12 cellular contexts compared by ENCODE assay signal in genomic region chr16:57471852-57472664, GRCh38. TPM values are rescaled to one million over a fixed set of nuclear protein-coding genes. Genes with fewer than 3 reads are reported as not detected.
DNase-seq lines count a peak whose midpoint lies in the region; ATAC-seq, FAIRE-seq and TF ChIP-seq lines count a peak whose summit lies in the region.
"Had no signal": no experiment of that assay in that cellular context is flagged by ENCODE, and none has a peak within 500 bp of the region (broad histone marks: within the 10 kb centered on the region; RNA-seq: fewer than 3 reads in every experiment).

No MANE protein-coding gene starts in this region.

- dilution Hi-C loops in mammary epithelial cell (cut with HindIII; ENCODE audit: low sequenced_read_pairs), result no loop called here

- TF ChIP-seq CTCF in HepG2 (CRISPR knock-in tag; IDR thresholded peaks at IDR 0.05), result peak; percentile 34
- TF ChIP-seq CTCF in vagina (IDR thresholded peaks at IDR 0.05), result no peak
- no peak for TF ChIP-seq CTCF in mammary epithelial cell (conservative IDR thresholded peaks at IDR 0.05 in 1 of 2, IDR thresholded peaks at IDR 0.05 in 1 of 2; ENCODE audit: extremely low read depth in 1 of 2, insufficient read depth in 1 of 2, low read depth in 1 of 2, low read length in 2 of 2)

- peak overlapping the region; percentile 55 for H3K4me2 ChIP-seq in HepG2 (ENCODE audit: low read depth, low read length)
- no peak overlapping the region for H3K4me2 ChIP-seq in mammary epithelial cell (ENCODE audit: insufficient read depth, low read depth, low read length)

- TF ChIP-seq RAD21 in HepG2 (CRISPR knock-in tag; IDR thresholded peaks at IDR 0.05), result peak; percentile 19

- peak overlapping the region; percentile 67 for H3K27ac Mint-ChIP-seq in activated naive CD4-positive, alpha-beta T cell treated with anti-CD3 and anti-CD28 coated beads, Interleukin-2, amount 50 U/mL, for 24 hours
- H3K27ac Mint-ChIP-seq in activated naive CD4-positive, alpha-beta T cell treated with anti-CD3 and anti-CD28 coated beads, Interleukin-2, amount 50 U/mL, for 72 hours, result no peak overlapping the region
- H3K27ac Mint-ChIP-seq in activated CD8-positive, alpha-beta memory T cell treated with anti-CD3 and anti-CD28 coated beads, Interleukin-2, amount 10 ng/mL, durations not matched to agents 7 days and 5 days, result peak overlapping the region; percentile 33
- H3K27ac Mint-ChIP-seq in stimulated activated memory B cell treated with anti-CD40 and anti-IgM and Interleukin-4, amounts not matched to agents 10 μg/mL and 1 μg/mL and 100 μg/mL, for 72 hours, result no peak overlapping the region
- H3K27ac Mint-ChIP-seq: activated T-helper 1 cell treated with anti-CD3 and anti-CD28 coated beads, Interleukin-12 subunit alpha, Interleukin-12 subunit beta, Interleukin-2, Interleukin-4 antibody, amounts not matched to agents 30 ng/mL and 10 ng/mL and 1 ng/mL, durations not matched to agents 14 hours and 24 hours and 36 hours; B cell had no signal

- H3K9me3 Mint-ChIP-seq in activated naive CD4-positive, alpha-beta T cell treated with anti-CD3 and anti-CD28 coated beads, Interleukin-2, amount 50 U/mL, for 24 hours, result no peaks in the 10 kb centered on the region
- H3K9me3 Mint-ChIP-seq in activated naive CD4-positive, alpha-beta T cell treated with anti-CD3 and anti-CD28 coated beads, Interleukin-2, amount 50 U/mL, for 72 hours, result no peaks in the 10 kb centered on the region
- H3K9me3 Mint-ChIP-seq in activated CD8-positive, alpha-beta memory T cell treated with anti-CD3 and anti-CD28 coated beads, Interleukin-2, amount 10 ng/mL, durations not matched to agents 7 days and 5 days (ENCODE audit: low read depth), result no peaks in the 10 kb centered on the region
- no peaks in the 10 kb centered on the region for H3K9me3 Mint-ChIP-seq in stimulated activated memory B cell treated with anti-CD40 and anti-IgM and Interleukin-4, amounts not matched to agents 10 μg/mL and 1 μg/mL and 100 μg/mL, for 72 hours
- H3K9me3 Mint-ChIP-seq: activated T-helper 1 cell treated with anti-CD3 and anti-CD28 coated beads, Interleukin-12 subunit alpha, Interleukin-12 subunit beta, Interleukin-2, Interleukin-4 antibody, amounts not matched to agents 30 ng/mL and 10 ng/mL and 1 ng/mL, durations not matched to agents 14 hours and 24 hours and 36 hours had no signal

- TF ChIP-seq EP300 in HepG2 (IDR thresholded peaks at IDR 0.05; ENCODE audit: low read depth in 2 of 2, low read length in 2 of 2) (peak in 1 of 2 experiments; percentile 78; a peak in 2 of 4 replicates), HepG2 (CRISPR knock-in tag; IDR thresholded peaks at IDR 0.05; ENCODE audit: borderline replicate concordance) (no peak)

- DNase-seq in activated naive CD4-positive, alpha-beta T cell treated with anti-CD3 and anti-CD28 coated beads, Interleukin-2, amount 50 U/mL, for 72 hours (ENCODE audit: low spot score in 2 of 2), result no peak
- no peak for DNase-seq in activated CD8-positive, alpha-beta memory T cell treated with anti-CD3 and anti-CD28 coated beads, Interleukin-2, amount 10 ng/mL, durations not matched to agents 7 days and 5 days
- DNase-seq in HepG2 (ENCODE audit: low spot score) (peak; percentile 94), vagina (ENCODE audit: extremely low spot score in 2 of 2) (no peak), A172 (ENCODE audit: low spot score) (no peak), mammary epithelial cell (no peak)
- DNase-seq: NCI-H1092, right cardiac atrium had no signal

- H3K27ac ChIP-seq in HepG2 (ENCODE audit: extremely low read length, insufficient read depth, low read length) (peak overlapping the region; percentile 82), vagina (peak overlapping the region; percentile 17), mammary epithelial cell (ENCODE audit: insufficient read depth, low read depth, low read length) (no peak overlapping the region)

- H3K36me3 ChIP-seq in HepG2 (replicated peaks in 1 of 2; ENCODE audit: control insufficient read depth in 1 of 2, insufficient read depth in 2 of 2, low read length in 2 of 2) (peaks cover 39 to 71% of the 10 kb centered on the region in 2 experiments), vagina (peaks cover 0 to 50% of the 10 kb centered on the region in 2 donors), mammary epithelial cell (ENCODE audit: insufficient read depth, low read length) (peaks cover 12% of the 10 kb centered on the region)

- peaks cover 4% of the 10 kb centered on the region for H3K79me2 ChIP-seq in HepG2 (ENCODE audit: insufficient read depth, low read length)
- H3K79me2 ChIP-seq in mammary epithelial cell (ENCODE audit: insufficient read depth, low read length), result no peaks in the 10 kb centered on the region

- BruUV-seq in HepG2 (replicated peaks; lab: Mats Ljungman, UMichigan), result TSS peak; percentile 46
- BruUV-seq in mammary epithelial cell (replicated peaks; lab: Mats Ljungman, UMichigan), result no TSS peak

- FAIRE-seq in HepG2 (lab: Jason Lieb, UNC), result peak; percentile 99

- H3K4me3 Mint-ChIP-seq in activated naive CD4-positive, alpha-beta T cell treated with anti-CD3 and anti-CD28 coated beads, Interleukin-2, amount 50 U/mL, for 24 hours, result no peak overlapping the region
- H3K4me3 Mint-ChIP-seq in activated CD8-positive, alpha-beta memory T cell treated with anti-CD3 and anti-CD28 coated beads, Interleukin-2, amount 10 ng/mL, durations not matched to agents 7 days and 5 days, result no peak overlapping the region
- no peak overlapping the region for H3K4me3 Mint-ChIP-seq in stimulated activated memory B cell treated with anti-CD40 and anti-IgM and Interleukin-4, amounts not matched to agents 10 μg/mL and 1 μg/mL and 100 μg/mL, for 72 hours
- H3K4me3 Mint-ChIP-seq: activated T-helper 1 cell treated with anti-CD3 and anti-CD28 coated beads, Interleukin-12 subunit alpha, Interleukin-12 subunit beta, Interleukin-2, Interleukin-4 antibody, amounts not matched to agents 30 ng/mL and 10 ng/mL and 1 ng/mL, durations not matched to agents 14 hours and 24 hours and 36 hours; B cell had no signal

- H4K20me1 ChIP-seq in HepG2 (ENCODE audit: insufficient read depth, low read length) (peaks cover 8% of the 10 kb centered on the region; the same call in 1 of the 2 replicates), mammary epithelial cell (ENCODE audit: insufficient read depth, low read length) (no peaks in the 10 kb centered on the region)

- POLR2A ChIA-PET in HepG2 (lab: Yijun Ruan, JAX), result interaction anchor here (0.8 to 5.6 kb wide), 23 partner anchors 8 to 263 kb away, joined by 3 to 147 read pairs (median 4); partner anchors contain the start of genes CCDC102A, CIAPIN1, COQ9 and CX3CL1

- no peaks in the 10 kb centered on the region for H3K27me3 ChIP-seq in HepG2 (ENCODE audit: control insufficient read depth in 1 of 2, insufficient read depth in 2 of 2, low read length in 2 of 2)
- no peaks in the 10 kb centered on the region for H3K27me3 ChIP-seq in vagina
- no peaks in the 10 kb centered on the region for H3K27me3 ChIP-seq in mammary epithelial cell (ENCODE audit: insufficient read depth, low read length)

- CTCF ChIA-PET in activated CD8-positive, alpha-beta memory T cell treated with anti-CD3 and anti-CD28 coated beads, Interleukin-2, amount 10 ng/mL, durations not matched to agents 7 days and 5 days (lab: Charles Lee), result interaction anchor here (2.8 kb wide), 1 partner anchor 10 kb away, joined by 10 read pairs; the partner anchor contains the start of gene POLR2C
- CTCF ChIA-PET in HepG2 (lab: Yijun Ruan, JAX; ENCODE audit: low intra/inter-chr PET ratio, low total read pairs), result interaction anchor here (1.1 kb wide), 1 partner anchor 10 kb away, joined by 3 read pairs; the partner anchor contains the start of gene POLR2C
- CTCF ChIA-PET in mammary epithelial cell (lab: Charles Lee; ENCODE audit: low non-redundant PET), result no interaction called here

- H3K4me1 Mint-ChIP-seq in activated naive CD4-positive, alpha-beta T cell treated with anti-CD3 and anti-CD28 coated beads, Interleukin-2, amount 50 U/mL, for 24 hours, result peaks cover 12% of the 10 kb centered on the region
- H3K4me1 Mint-ChIP-seq in activated CD8-positive, alpha-beta memory T cell treated with anti-CD3 and anti-CD28 coated beads, Interleukin-2, amount 10 ng/mL, durations not matched to agents 7 days and 5 days, result peaks cover 15% of the 10 kb centered on the region
- peaks cover 23% of the 10 kb centered on the region for H3K4me1 Mint-ChIP-seq in stimulated activated memory B cell treated with anti-CD40 and anti-IgM and Interleukin-4, amounts not matched to agents 10 μg/mL and 1 μg/mL and 100 μg/mL, for 72 hours

- in situ Hi-C loops in HepG2 (cut with HindIII; ENCODE audit: extremely low pct_ligation_motif_present, low pct_unique_long_range_greater_than_20kb) (no loop called here), mammary epithelial cell (cut with MboI; ENCODE audit: low sequenced_read_pairs in 2 of 2) (no loop called here)

- 3% methylated on average over 9 of the region's 10 CpGs for WGBS in HepG2 (ENCODE audit: low lambda C conversion rate)
- 92% methylated on average over 8 of the region's 10 CpGs for WGBS in mammary epithelial cell (ENCODE audit: low coverage, missing lambda C conversion rate)

- no peaks in the 10 kb centered on the region for H3K27me3 Mint-ChIP-seq in activated naive CD4-positive, alpha-beta T cell treated with anti-CD3 and anti-CD28 coated beads, Interleukin-2, amount 50 U/mL, for 24 hours
- H3K27me3 Mint-ChIP-seq in activated CD8-positive, alpha-beta memory T cell treated with anti-CD3 and anti-CD28 coated beads, Interleukin-2, amount 10 ng/mL, durations not matched to agents 7 days and 5 days, result no peaks in the 10 kb centered on the region
- H3K27me3 Mint-ChIP-seq in stimulated activated memory B cell treated with anti-CD40 and anti-IgM and Interleukin-4, amounts not matched to agents 10 μg/mL and 1 μg/mL and 100 μg/mL, for 72 hours, result no peaks in the 10 kb centered on the region
- H3K27me3 Mint-ChIP-seq: B cell had no signal

- peaks cover 7% of the 10 kb centered on the region for H3K36me3 Mint-ChIP-seq in activated naive CD4-positive, alpha-beta T cell treated with anti-CD3 and anti-CD28 coated beads, Interleukin-2, amount 50 U/mL, for 24 hours
- peaks cover 6% of the 10 kb centered on the region in 2 donors for H3K36me3 Mint-ChIP-seq in activated naive CD4-positive, alpha-beta T cell treated with anti-CD3 and anti-CD28 coated beads, Interleukin-2, amount 50 U/mL, for 72 hours
- peaks cover 18% of the 10 kb centered on the region for H3K36me3 Mint-ChIP-seq in activated CD8-positive, alpha-beta memory T cell treated with anti-CD3 and anti-CD28 coated beads, Interleukin-2, amount 10 ng/mL, durations not matched to agents 7 days and 5 days
- peaks cover 42% of the 10 kb centered on the region for H3K36me3 Mint-ChIP-seq in stimulated activated memory B cell treated with anti-CD40 and anti-IgM and Interleukin-4, amounts not matched to agents 10 μg/mL and 1 μg/mL and 100 μg/mL, for 72 hours

- TF ChIP-seq POLR2A in HepG2 (IDR thresholded peaks at IDR 0.05; ENCODE audit: insufficient read depth in 1 of 2, low read depth in 2 of 2, low read length in 2 of 2) (peak in 1 of 2 experiments; percentile 58; a peak in 3 of 4 replicates), vagina (IDR thresholded peaks at IDR 0.05) (no peak)

- no peaks in the 10 kb centered on the region for H3K9me3 ChIP-seq in HepG2 (ENCODE audit: low read length)
- no peaks in the 10 kb centered on the region for H3K9me3 ChIP-seq in vagina
- no peaks in the 10 kb centered on the region for H3K9me3 ChIP-seq in mammary epithelial cell (replicated peaks; ENCODE audit: insufficient read depth, low read length)

- H3K4me1 ChIP-seq in HepG2 (ENCODE audit: insufficient read depth, low read length) (peaks cover 61% of the 10 kb centered on the region), vagina (peaks cover 44% of the 10 kb centered on the region), mammary epithelial cell (ENCODE audit: insufficient read depth, low read length) (no peaks in the 10 kb centered on the region)

- H3K4me3 ChIP-seq in HepG2 (replicated peaks in 1 of 3; ENCODE audit: insufficient read depth in 1 of 3, low read depth in 2 of 3, low read length in 3 of 3) (no peak overlapping the region; a peak in 1 of 6 replicates), vagina (no peak overlapping the region), mammary epithelial cell (replicated peaks in 1 of 3; ENCODE audit: insufficient read depth in 1 of 3, low read depth in 2 of 3, low read length in 3 of 3) (no peak overlapping the region)

- H3K9ac ChIP-seq in HepG2 (ENCODE audit: insufficient read depth, low read depth, low read length) (peak overlapping the region; percentile 45), mammary epithelial cell (ENCODE audit: insufficient read depth, low read length) (no peak overlapping the region)

- ATAC-seq in activated naive CD4-positive, alpha-beta T cell treated with anti-CD3 and anti-CD28 coated beads, Interleukin-2, amount 50 U/mL, for 72 hours, result no peak
- no peak for ATAC-seq in activated CD8-positive, alpha-beta memory T cell treated with anti-CD3 and anti-CD28 coated beads, Interleukin-2, amount 10 ng/mL, durations not matched to agents 7 days and 5 days
- peak; percentile 83 for ATAC-seq in HepG2
- no peak for ATAC-seq in stimulated activated memory B cell treated with anti-CD40 and anti-IgM and Interleukin-4, amounts not matched to agents 10 μg/mL and 1 μg/mL and 100 μg/mL, for 72 hours
- ATAC-seq: right cardiac atrium had no signal

- intact Hi-C loops in HepG2 (cut with micrococcal nuclease; ENCODE audit: unreplicated experiment) (loop anchor here (1.0 kb wide), 1 partner anchor 47 kb away; no protein-coding TSS in a partner anchor), vagina (cut with DNase I) (no loop called here), mammary epithelial cell (cut with micrococcal nuclease) (no loop called here)

- no peak overlapping the region for H2AFZ ChIP-seq in HepG2 (ENCODE audit: low read length)
- no peak overlapping the region for H2AFZ ChIP-seq in mammary epithelial cell (ENCODE audit: low read depth, low read length)

RNA-seq across cellular contexts. Expression of gene POLR2C, which starts 9.6 kb away (rescaled TPM):
- 10 to 100 TPM; 64.3 to 65.3 TPM for total RNA-seq in activated naive CD4-positive, alpha-beta T cell treated with anti-CD3 and anti-CD28 coated beads, Interleukin-2, amount 50 U/mL, for 72 hours
- total RNA-seq in activated CD8-positive, alpha-beta memory T cell treated with anti-CD3 and anti-CD28 coated beads, Interleukin-2, amount 10 ng/mL, durations not matched to agents 7 days and 5 days, result 10 to 100 TPM; 48.6 to 61.7 TPM
- total RNA-seq in HepG2 (2016; rRNA removed; fragmentation: Illumina TruSeq; extraction: Trizol), result 104 and 146 TPM in 2 replicates
- 18.6 and 24.2 TPM in 2 replicates for total RNA-seq in HepG2 (2016; cell fraction: cytosol; rRNA removed; fragmentation: Illumina TruSeq; extraction: Trizol; ENCODE audit: low read depth)
- 103 and 154 TPM in 2 replicates for total RNA-seq in HepG2 (2016; cell fraction: insoluble cytoplasmic fraction; rRNA removed; fragmentation: Illumina TruSeq; extraction: Trizol)
- total RNA-seq in HepG2 (2016; cell fraction: membrane; rRNA removed; fragmentation: Illumina TruSeq; extraction: Trizol), result 49.1 and 55.4 TPM in 2 replicates
- total RNA-seq in HepG2 (2016; cell fraction: nucleus; rRNA removed; fragmentation: Illumina TruSeq; extraction: Trizol), result 54.3 and 64.6 TPM in 2 replicates
- polyA plus RNA-seq in HepG2 (2011; rRNA removed), result 199 and 216 TPM in 2 replicates
- 226 and 249 TPM in 2 replicates for polyA plus RNA-seq in HepG2 (2011; cell fraction: cytosol; rRNA removed)
- 143 and 144 TPM in 2 replicates for polyA plus RNA-seq in HepG2 (2011; cell fraction: nucleus; rRNA removed)
- polyA plus RNA-seq in HepG2 (2012), result 72.5 and 84.4 TPM in 2 replicates
- 18.7 and 20.9 TPM in 2 replicates for polyA plus RNA-seq in HepG2 (2016; cell fraction: cytosol; fragmentation: Illumina TruSeq; extraction: Trizol; ENCODE audit: low read depth)
- polyA plus RNA-seq in HepG2 (2016; cell fraction: insoluble cytoplasmic fraction; fragmentation: Illumina TruSeq; extraction: Trizol; ENCODE audit: low read depth), result 169 and 175 TPM in 2 replicates
- 41.6 and 42.2 TPM in 2 replicates for polyA plus RNA-seq in HepG2 (2016; cell fraction: membrane; fragmentation: Illumina TruSeq; extraction: Trizol; ENCODE audit: low read depth)
- polyA plus RNA-seq in HepG2 (2016; cell fraction: nucleus; fragmentation: Illumina TruSeq; extraction: Trizol; ENCODE audit: insufficient read depth, low read depth), result 94.8 and 102 TPM in 2 replicates
- 302 and 354 TPM in 2 replicates for polyA minus RNA-seq in HepG2 (2011; rRNA and poly(A)+ RNA removed; ENCODE audit: low replicate concordance)
- 134 and 135 TPM in 2 replicates for polyA minus RNA-seq in HepG2 (2011; cell fraction: cytosol; rRNA and poly(A)+ RNA removed)
- 124 and 139 TPM in 2 replicates for polyA minus RNA-seq in HepG2 (2011; cell fraction: nucleus; rRNA and poly(A)+ RNA removed)
- total RNA-seq in vagina, result 127 TPM
- 141 and 174 TPM in 2 replicates for total RNA-seq in A172 (2014; rRNA removed; shearing (Covaris generic))
- 10 to 100 TPM; 45.1 to 82.2 TPM for total RNA-seq in mammary epithelial cell
- polyA plus RNA-seq in mammary epithelial cell, result 87.8 TPM
- 161 TPM for polyA minus RNA-seq in mammary epithelial cell

RNA-seq across cellular contexts. Expression of gene DOK4, which starts 14.2 kb away (rescaled TPM):
- total RNA-seq in activated naive CD4-positive, alpha-beta T cell treated with anti-CD3 and anti-CD28 coated beads, Interleukin-2, amount 50 U/mL, for 72 hours, result 1 to 10 TPM; 7.1 to 7.7 TPM
- 1 to 10 TPM; 3.4 to 4.7 TPM for total RNA-seq in activated CD8-positive, alpha-beta memory T cell treated with anti-CD3 and anti-CD28 coated beads, Interleukin-2, amount 10 ng/mL, durations not matched to agents 7 days and 5 days
- total RNA-seq in HepG2 (2016; rRNA removed; fragmentation: Illumina TruSeq; extraction: Trizol) (52.7 and 55.5 TPM in 2 replicates), vagina (19.4 TPM), mammary epithelial cell (10 to 100 TPM; 14.8 to 20.0 TPM)
- 23.8 and 26.8 TPM in 2 replicates for total RNA-seq in HepG2 (2016; cell fraction: cytosol; rRNA removed; fragmentation: Illumina TruSeq; extraction: Trizol; ENCODE audit: low read depth)
- 51.4 and 51.5 TPM in 2 replicates for total RNA-seq in HepG2 (2016; cell fraction: insoluble cytoplasmic fraction; rRNA removed; fragmentation: Illumina TruSeq; extraction: Trizol)
- 58.5 and 70.1 TPM in 2 replicates for total RNA-seq in HepG2 (2016; cell fraction: membrane; rRNA removed; fragmentation: Illumina TruSeq; extraction: Trizol)
- total RNA-seq in HepG2 (2016; cell fraction: nucleus; rRNA removed; fragmentation: Illumina TruSeq; extraction: Trizol), result 32.8 and 34.6 TPM in 2 replicates
- polyA plus RNA-seq in HepG2 (2011; rRNA removed) (70.0 and 92.5 TPM in 2 replicates), mammary epithelial cell (13.9 TPM)
- polyA plus RNA-seq in HepG2 (2011; cell fraction: cytosol; rRNA removed), result 59.9 and 66.8 TPM in 2 replicates
- 136 and 138 TPM in 2 replicates for polyA plus RNA-seq in HepG2 (2011; cell fraction: nucleus; rRNA removed)
- polyA plus RNA-seq in HepG2 (2012), result 41.9 and 45.8 TPM in 2 replicates
- polyA plus RNA-seq in HepG2 (2016; cell fraction: cytosol; fragmentation: Illumina TruSeq; extraction: Trizol; ENCODE audit: low read depth), result 31.1 and 35.0 TPM in 2 replicates
- polyA plus RNA-seq in HepG2 (2016; cell fraction: insoluble cytoplasmic fraction; fragmentation: Illumina TruSeq; extraction: Trizol; ENCODE audit: low read depth), result 59.2 and 63.5 TPM in 2 replicates
- 57.7 and 60.6 TPM in 2 replicates for polyA plus RNA-seq in HepG2 (2016; cell fraction: membrane; fragmentation: Illumina TruSeq; extraction: Trizol; ENCODE audit: low read depth)
- 72.2 and 73.9 TPM in 2 replicates for polyA plus RNA-seq in HepG2 (2016; cell fraction: nucleus; fragmentation: Illumina TruSeq; extraction: Trizol; ENCODE audit: insufficient read depth, low read depth)
- 45.3 and 104 TPM in 2 replicates for polyA minus RNA-seq in HepG2 (2011; rRNA and poly(A)+ RNA removed; ENCODE audit: low replicate concordance)
- 28.8 and 30.7 TPM in 2 replicates for polyA minus RNA-seq in HepG2 (2011; cell fraction: cytosol; rRNA and poly(A)+ RNA removed)
- 20.1 and 26.6 TPM in 2 replicates for polyA minus RNA-seq in HepG2 (2011; cell fraction: nucleus; rRNA and poly(A)+ RNA removed)
- 61.3 and 78.6 TPM in 2 replicates for total RNA-seq in A172 (2014; rRNA removed; shearing (Covaris generic))
- polyA minus RNA-seq in mammary epithelial cell, result 34.1 TPM

RNA-seq across cellular contexts. Expression of gene COQ9, which starts 24.8 kb away (rescaled TPM):
- 10 to 100 TPM; 14.8 to 44.3 TPM for total RNA-seq in activated naive CD4-positive, alpha-beta T cell treated with anti-CD3 and anti-CD28 coated beads, Interleukin-2, amount 50 U/mL, for 72 hours
- 10 to 100 TPM; 36.8 to 43.1 TPM for total RNA-seq in activated CD8-positive, alpha-beta memory T cell treated with anti-CD3 and anti-CD28 coated beads, Interleukin-2, amount 10 ng/mL, durations not matched to agents 7 days and 5 days
- total RNA-seq in HepG2 (2016; rRNA removed; fragmentation: Illumina TruSeq; extraction: Trizol) (57.5 and 62.0 TPM in 2 replicates), vagina (37.6 TPM), mammary epithelial cell (10 to 100 TPM; 41.2 to 42.5 TPM)
- 12.2 and 13.5 TPM in 2 replicates for total RNA-seq in HepG2 (2016; cell fraction: cytosol; rRNA removed; fragmentation: Illumina TruSeq; extraction: Trizol; ENCODE audit: low read depth)
- total RNA-seq in HepG2 (2016; cell fraction: insoluble cytoplasmic fraction; rRNA removed; fragmentation: Illumina TruSeq; extraction: Trizol), result 57.7 and 61.8 TPM in 2 replicates
- 29.6 and 29.7 TPM in 2 replicates for total RNA-seq in HepG2 (2016; cell fraction: membrane; rRNA removed; fragmentation: Illumina TruSeq; extraction: Trizol)
- total RNA-seq in HepG2 (2016; cell fraction: nucleus; rRNA removed; fragmentation: Illumina TruSeq; extraction: Trizol), result 48.3 and 49.8 TPM in 2 replicates
- polyA plus RNA-seq in HepG2 (2011; rRNA removed) (104 and 108 TPM in 2 replicates), mammary epithelial cell (69.8 TPM)
- polyA plus RNA-seq in HepG2 (2011; cell fraction: cytosol; rRNA removed), result 77.6 and 88.3 TPM in 2 replicates
- 174 and 196 TPM in 2 replicates for polyA plus RNA-seq in HepG2 (2011; cell fraction: nucleus; rRNA removed)
- polyA plus RNA-seq in HepG2 (2012), result 35.1 and 40.7 TPM in 2 replicates
- 7.1 and 7.4 TPM in 2 replicates for polyA plus RNA-seq in HepG2 (2016; cell fraction: cytosol; fragmentation: Illumina TruSeq; extraction: Trizol; ENCODE audit: low read depth)
- polyA plus RNA-seq in HepG2 (2016; cell fraction: insoluble cytoplasmic fraction; fragmentation: Illumina TruSeq; extraction: Trizol; ENCODE audit: low read depth), result 56.0 and 60.7 TPM in 2 replicates
- 17.9 and 18.7 TPM in 2 replicates for polyA plus RNA-seq in HepG2 (2016; cell fraction: membrane; fragmentation: Illumina TruSeq; extraction: Trizol; ENCODE audit: low read depth)
- 89.6 and 91.0 TPM in 2 replicates for polyA plus RNA-seq in HepG2 (2016; cell fraction: nucleus; fragmentation: Illumina TruSeq; extraction: Trizol; ENCODE audit: insufficient read depth, low read depth)
- 78.3 and 147 TPM in 2 replicates for polyA minus RNA-seq in HepG2 (2011; rRNA and poly(A)+ RNA removed; ENCODE audit: low replicate concordance)
- polyA minus RNA-seq in HepG2 (2011; cell fraction: cytosol; rRNA and poly(A)+ RNA removed), result 25.2 and 27.3 TPM in 2 replicates
- 48.0 and 60.5 TPM in 2 replicates for polyA minus RNA-seq in HepG2 (2011; cell fraction: nucleus; rRNA and poly(A)+ RNA removed)
- total RNA-seq in A172 (2014; rRNA removed; shearing (Covaris generic)), result 78.9 and 85.6 TPM in 2 replicates
- 96.9 TPM for polyA minus RNA-seq in mammary epithelial cell

RNA-seq across cellular contexts. Expression of gene CIAPIN1, which starts 24.9 kb away (rescaled TPM):
- 10 to 100 TPM; 35.2 to 38.0 TPM for total RNA-seq in activated naive CD4-positive, alpha-beta T cell treated with anti-CD3 and anti-CD28 coated beads, Interleukin-2, amount 50 U/mL, for 72 hours
- 10 to 100 TPM; 46.5 to 62.5 TPM for total RNA-seq in activated CD8-positive, alpha-beta memory T cell treated with anti-CD3 and anti-CD28 coated beads, Interleukin-2, amount 10 ng/mL, durations not matched to agents 7 days and 5 days
- total RNA-seq in HepG2 (2016; rRNA removed; fragmentation: Illumina TruSeq; extraction: Trizol), result 89.7 and 113 TPM in 2 replicates
- 19.4 and 23.1 TPM in 2 replicates for total RNA-seq in HepG2 (2016; cell fraction: cytosol; rRNA removed; fragmentation: Illumina TruSeq; extraction: Trizol; ENCODE audit: low read depth)
- 88.9 and 116 TPM in 2 replicates for total RNA-seq in HepG2 (2016; cell fraction: insoluble cytoplasmic fraction; rRNA removed; fragmentation: Illumina TruSeq; extraction: Trizol)
- 31.7 and 33.1 TPM in 2 replicates for total RNA-seq in HepG2 (2016; cell fraction: membrane; rRNA removed; fragmentation: Illumina TruSeq; extraction: Trizol)
- 39.3 and 39.9 TPM in 2 replicates for total RNA-seq in HepG2 (2016; cell fraction: nucleus; rRNA removed; fragmentation: Illumina TruSeq; extraction: Trizol)
- 62.4 and 69.3 TPM in 2 replicates for polyA plus RNA-seq in HepG2 (2011; rRNA removed)
- polyA plus RNA-seq in HepG2 (2011; cell fraction: cytosol; rRNA removed), result 56.5 and 68.4 TPM in 2 replicates
- polyA plus RNA-seq in HepG2 (2011; cell fraction: nucleus; rRNA removed), result 23.6 and 32.7 TPM in 2 replicates
- 47.4 and 50.8 TPM in 2 replicates for polyA plus RNA-seq in HepG2 (2012)
- 10.3 and 11.8 TPM in 2 replicates for polyA plus RNA-seq in HepG2 (2016; cell fraction: cytosol; fragmentation: Illumina TruSeq; extraction: Trizol; ENCODE audit: low read depth)
- 109 and 116 TPM in 2 replicates for polyA plus RNA-seq in HepG2 (2016; cell fraction: insoluble cytoplasmic fraction; fragmentation: Illumina TruSeq; extraction: Trizol; ENCODE audit: low read depth)
- 17.0 and 17.1 TPM in 2 replicates for polyA plus RNA-seq in HepG2 (2016; cell fraction: membrane; fragmentation: Illumina TruSeq; extraction: Trizol; ENCODE audit: low read depth)
- 67.4 and 77.6 TPM in 2 replicates for polyA plus RNA-seq in HepG2 (2016; cell fraction: nucleus; fragmentation: Illumina TruSeq; extraction: Trizol; ENCODE audit: insufficient read depth, low read depth)
- 47.0 and 64.1 TPM in 2 replicates for polyA minus RNA-seq in HepG2 (2011; rRNA and poly(A)+ RNA removed; ENCODE audit: low replicate concordance)
- polyA minus RNA-seq in HepG2 (2011; cell fraction: cytosol; rRNA and poly(A)+ RNA removed), result 25.8 and 25.9 TPM in 2 replicates
- 23.2 and 35.6 TPM in 2 replicates for polyA minus RNA-seq in HepG2 (2011; cell fraction: nucleus; rRNA and poly(A)+ RNA removed)
- 28.0 TPM for total RNA-seq in vagina
- total RNA-seq in A172 (2014; rRNA removed; shearing (Covaris generic)), result 102 and 110 TPM in 2 replicates
- total RNA-seq in mammary epithelial cell, result 10 to 100 TPM; 60.8 to 69.9 TPM
- polyA plus RNA-seq in mammary epithelial cell, result 63.8 TPM
- 56.2 TPM for polyA minus RNA-seq in mammary epithelial cell

Comparison
In these comparisons a context has a peak if more than half of its experiments do, and no peak if none do; other contexts are left out.
1. H3K27ac Mint-ChIP-seq: peak in activated naive CD4-positive, alpha-beta T cell treated with anti-CD3 and anti-CD28 coated beads, Interleukin-2, amount 50 U/mL, for 24 hours (single experiment) and activated CD8-positive, alpha-beta memory T cell treated with anti-CD3 and anti-CD28 coated beads, Interleukin-2, amount 10 ng/mL, durations not matched to agents 7 days and 5 days (single experiment); none in activated naive CD4-positive, alpha-beta T cell treated with anti-CD3 and anti-CD28 coated beads, Interleukin-2, amount 50 U/mL, for 72 hours (0 of 2) and stimulated activated memory B cell treated with anti-CD40 and anti-IgM and Interleukin-4, amounts not matched to agents 10 μg/mL and 1 μg/mL and 100 μg/mL, for 72 hours (single experiment).